In the genomic region with DNA sequence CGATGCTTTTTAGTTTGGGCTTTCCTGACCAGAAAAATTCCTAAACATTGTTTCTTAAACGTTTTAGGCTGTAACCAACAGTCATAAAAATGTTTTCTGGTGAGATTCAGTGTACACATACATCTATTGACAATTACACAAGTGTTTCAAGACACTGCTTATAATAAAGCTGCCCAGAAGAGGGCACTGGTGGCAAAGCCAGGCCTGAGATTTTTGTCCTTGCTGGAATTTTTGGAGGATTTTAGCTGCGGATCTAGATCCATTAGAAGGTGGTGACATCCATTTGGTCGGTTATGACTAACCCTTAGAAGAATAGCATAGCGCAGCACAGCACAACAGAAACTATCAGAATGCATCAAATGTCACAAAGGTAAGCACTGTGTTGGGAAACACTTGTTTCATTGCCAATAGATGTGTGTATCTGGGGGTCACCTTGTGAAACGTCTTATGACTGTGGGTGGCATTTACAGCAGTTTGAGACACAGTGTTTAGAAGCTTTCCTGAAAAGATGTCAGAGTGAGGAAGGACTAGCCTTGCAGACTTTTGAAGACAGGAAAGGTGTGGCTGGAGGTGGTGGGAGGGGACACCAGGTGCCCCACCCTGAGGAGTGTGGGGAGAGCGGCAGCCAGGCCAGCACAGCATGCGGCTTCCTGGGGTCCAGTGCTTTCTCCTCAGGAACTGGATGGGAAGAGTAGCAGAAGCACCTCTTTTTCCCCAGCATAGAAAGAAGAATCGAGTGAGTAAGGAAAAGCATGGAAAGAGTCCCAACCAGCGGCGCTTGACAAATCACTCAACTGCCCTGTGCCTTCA, we compare ENCODE assay signal across 8 cellular contexts. TPM values are rescaled to one million over a fixed set of nuclear protein-coding genes. Genes with fewer than 3 reads are reported as not detected.
DNase-seq lines count a peak whose midpoint lies in the region; ATAC-seq and TF ChIP-seq lines count a peak whose summit lies in the region.

No MANE protein-coding gene starts in this region.

- intact Hi-C loops in left cardiac atrium (cut with DNase I): loop anchor here in 1 of 2 donors (2.0 kb wide), 1 partner anchor 43 kb away; no protein-coding TSS in a partner anchor
- intact Hi-C loops in transverse colon (cut with DNase I; ENCODE audit: low total_unique reads): no loop called here

- no peak for TF ChIP-seq EP300 in transverse colon (IDR thresholded peaks at IDR 0.05; ENCODE audit: low read depth)

- peak; percentile 19 to 34 for ATAC-seq in left cardiac atrium
- no peak for ATAC-seq in activated T-helper 17 cell treated with anti-CD3 and anti-CD28 coated beads, Interleukin-2, amount 50 U/mL, for 72 hours (replicated peaks)

- H3K36me3 Mint-ChIP-seq in activated T-helper 17 cell treated with anti-CD3 and anti-CD28 coated beads, Interleukin-2, amount 50 U/mL, for 72 hours (ENCODE audit: low read depth): no peaks in the 10 kb centered on the region

- no peaks in the 10 kb centered on the region for H3K27me3 ChIP-seq in transverse colon

- TF ChIP-seq CTCF in transverse colon (IDR thresholded peaks at IDR 0.05): peak; percentile 37 to 71 (median 59)

- no peak for TF ChIP-seq POLR2A in transverse colon (IDR thresholded peaks at IDR 0.05)

- H3K4me1 ChIP-seq in transverse colon: peaks cover 0 to 5% (median 0%) of the 10 kb centered on the region in 4 donors

- in situ Hi-C loops in transverse colon (cut with MboI; ENCODE audit: low pct_ligation_motif_present in 1 of 4, low pct_unique_long_range_greater_than_20kb in 1 of 4, low sequenced_read_pairs in 3 of 4): loop anchor here in 1 of 4 donors (10.0 kb wide), 1 partner anchor 45 kb away; no protein-coding TSS in a partner anchor

- DNase-seq in NCI-H345 (lab: John Stamatoyannopoulos, UW): peak; percentile 15
- DNase-seq in NCI-H345 treated with DMSO at 0.1 percent for 48 hours (lab: John Stamatoyannopoulos, UW; ENCODE audit: unreplicated experiment): no peak
- peak; percentile 23 for DNase-seq in T1000 (lab: John Stamatoyannopoulos, UW)
- no peak for DNase-seq in left cardiac atrium
- DNase-seq in transverse colon: peak; percentile 19
- DNase-seq in SKM-1 treated with dmso at 0.1 percent for 144 hours (lab: John Stamatoyannopoulos, UW; ENCODE audit: unreplicated experiment): no peak
- no peak for DNase-seq in MV-4-11 (lab: John Stamatoyannopoulos, UW)

- H3K27ac Mint-ChIP-seq in activated T-helper 17 cell treated with anti-CD3 and anti-CD28 coated beads, Interleukin-2, amount 50 U/mL, for 72 hours: no peak overlapping the region

- peaks cover 3% of the 10 kb centered on the region for H3K4me1 Mint-ChIP-seq in activated T-helper 17 cell treated with anti-CD3 and anti-CD28 coated beads, Interleukin-2, amount 50 U/mL, for 72 hours

- WGBS in transverse colon (ENCODE audit: low coverage in 1 of 2), 2 donors: 44 to 50% methylated on average over 7 to 11 of the region's 11 CpGs

- no peak overlapping the region for H3K4me3 ChIP-seq in transverse colon

- H3K4me3 Mint-ChIP-seq in activated T-helper 17 cell treated with anti-CD3 and anti-CD28 coated beads, Interleukin-2, amount 50 U/mL, for 72 hours: no peak overlapping the region

- H3K27ac ChIP-seq in transverse colon: no peak overlapping the region

- H3K27me3 Mint-ChIP-seq in activated T-helper 17 cell treated with anti-CD3 and anti-CD28 coated beads, Interleukin-2, amount 50 U/mL, for 72 hours: peaks cover 24% of the 10 kb centered on the region

- H3K9me3 Mint-ChIP-seq in activated T-helper 17 cell treated with anti-CD3 and anti-CD28 coated beads, Interleukin-2, amount 50 U/mL, for 72 hours: no peaks in the 10 kb centered on the region

- H3K36me3 ChIP-seq in transverse colon: no peaks in the 10 kb centered on the region

- H3K9me3 ChIP-seq in transverse colon: no peaks in the 10 kb centered on the region

RNA-seq across cellular contexts. Expression of a gene that starts 54.7 kb away (rescaled TPM):
- total RNA-seq in left cardiac atrium (10 to 100 TPM; 38.5 to 61.4 TPM), transverse colon (10 to 100 TPM; 35.4 to 82.4 (median 49.2) TPM)
- 100 to 1,000 TPM in 1 of 2 donors, 10 to 100 TPM in 1; 78.9 to 166 TPM for total RNA-seq in activated T-helper 17 cell treated with anti-CD3 and anti-CD28 coated beads, Interleukin-2, amount 50 U/mL, for 72 hours

Comparison
In these comparisons a context has a peak if more than half of its experiments do, and no peak if none do; other contexts are left out.
1. DNase-seq: peak in NCI-H345 (single experiment), T1000 (single experiment) and transverse colon (single experiment); none in NCI-H345 treated with DMSO at 0.1 percent for 48 hours (single experiment), left cardiac atrium (single experiment), SKM-1 treated with dmso at 0.1 percent for 144 hours (single experiment) and MV-4-11 (single experiment).